29 cellular contexts compared by ENCODE assay signal in the genomic region with DNA sequence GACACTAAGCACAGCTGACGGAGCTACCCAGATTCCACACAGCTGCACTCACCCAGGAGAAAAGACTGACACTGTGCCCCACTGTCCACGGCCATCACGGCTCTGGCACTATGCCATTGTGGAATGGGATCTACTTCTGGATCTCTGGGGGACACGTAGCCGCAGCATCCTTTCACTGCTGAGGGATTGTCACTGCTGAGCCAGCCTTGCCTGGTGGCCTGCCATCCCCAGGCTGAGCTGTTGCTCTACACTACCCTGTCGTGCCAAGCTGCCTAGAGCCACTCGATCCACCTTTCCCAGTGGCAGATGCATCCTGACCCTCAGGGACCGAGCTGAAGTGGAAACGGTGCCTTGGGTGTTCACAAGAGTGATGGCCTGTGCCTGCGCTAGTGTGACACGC. TPM values are rescaled to one million over a fixed set of nuclear protein-coding genes. Genes with fewer than 3 reads are reported as not detected.
"Had no signal": no experiment of that assay in that cellular context is flagged by ENCODE, and none has a peak within 500 bp of the region (broad histone marks: within the 10 kb centered on the region; RNA-seq: fewer than 3 reads in every experiment).

No MANE protein-coding gene starts in this region.

- H3K9me3 ChIP-seq: adrenal gland, body of pancreas, esophagus squamous epithelium, heart right ventricle, left ventricle myocardium inferior, mucosa of descending colon, neutrophil, ovary, psoas muscle, spleen, testis, transverse colon, uterus had no signal

- H3K36me3 ChIP-seq: adrenal gland, esophagus squamous epithelium, heart right ventricle, left ventricle myocardium inferior, neutrophil, ovary, spleen, transverse colon, uterus had no signal

- H3K4me3 ChIP-seq: adrenal gland, body of pancreas, esophagus squamous epithelium, heart right ventricle, left ventricle myocardium inferior, lung, mucosa of descending colon, ovary, psoas muscle, spleen, testis, transverse colon, uterus had no signal

- H3K27ac ChIP-seq: adrenal gland, body of pancreas, epithelial cell of prostate, esophagus squamous epithelium, heart right ventricle, left ventricle myocardium inferior, neutrophil, ovary, psoas muscle, spleen, testis, transverse colon, uterus had no signal

- H3K27me3 ChIP-seq: adrenal gland, body of pancreas, ovary, testis, transverse colon, uterus had no signal

- ATAC-seq: body of pancreas, heart right ventricle, mucosa of descending colon, psoas muscle, T-helper 17 cell, WTC11 had no signal

- DNase-seq: activated CD4-positive, alpha-beta memory T cell treated with anti-CD3 and anti-CD28 coated beads, Interleukin-2, amount 10 ng/mL, durations not matched to agents 7 days and 5 days; activated CD4-positive, alpha-beta T cell treated with anti-CD3 and anti-CD28 coated beads for 1 hour; activated CD4-positive, alpha-beta T cell treated with anti-CD3 and anti-CD28 coated beads, Interleukin-2, amount 10 ng/mL, durations not matched to agents 7 days and 5 days; activated effector memory CD4-positive, alpha-beta T cell treated with Interleukin-2 at 50 U/mL for 16 hours; activated naive CD4-positive, alpha-beta T cell treated with Interleukin-2 at 50 U/mL for 16 hours; activated naive CD8-positive, alpha-beta T cell treated with anti-CD3 and anti-CD28 coated beads for 36 hours; body of pancreas; cerebellar nuclear complex; cortex of kidney; esophagus squamous epithelium; foreskin melanocyte; heart right ventricle; left ventricle myocardium inferior; mesendoderm; mucosa of descending colon; ovary; psoas muscle; spleen; stimulated activated naive CD4-positive, alpha-beta T cell; T-helper 17 cell; testis; transverse colon; uterus had no signal

- H3K4me1 ChIP-seq: body of pancreas, esophagus squamous epithelium, left ventricle myocardium inferior, psoas muscle, transverse colon, uterus had no signal

RNA-seq across cellular contexts. Expression of gene LILRB5, which starts 5.0 kb away (rescaled TPM):
- total RNA-seq: activated CD4-positive, alpha-beta memory T cell treated with anti-CD3 and anti-CD28 coated beads, Interleukin-2, amount 10 ng/mL, durations not matched to agents 7 days and 5 days; activated CD4-positive, alpha-beta T cell treated with anti-CD3 and anti-CD28 coated beads, Interleukin-2, amount 10 ng/mL, durations not matched to agents 7 days and 5 days; activated naive CD8-positive, alpha-beta T cell treated with anti-CD3 and anti-CD28 coated beads for 36 hours; glomerular endothelial cell had no signal

RNA-seq across cellular contexts. Expression of gene LILRB2, which starts 18.8 kb away (rescaled TPM):
- total RNA-seq: activated CD4-positive, alpha-beta memory T cell treated with anti-CD3 and anti-CD28 coated beads, Interleukin-2, amount 10 ng/mL, durations not matched to agents 7 days and 5 days; activated CD4-positive, alpha-beta T cell treated with anti-CD3 and anti-CD28 coated beads, Interleukin-2, amount 10 ng/mL, durations not matched to agents 7 days and 5 days; activated naive CD8-positive, alpha-beta T cell treated with anti-CD3 and anti-CD28 coated beads for 36 hours; glomerular endothelial cell; WTC11 had no signal

RNA-seq across cellular contexts. Expression of gene LILRA6, which starts 19.5 kb away (rescaled TPM):
- total RNA-seq: activated naive CD8-positive, alpha-beta T cell treated with anti-CD3 and anti-CD28 coated beads for 36 hours; body of pancreas; glomerular endothelial cell; WTC11 had no signal

RNA-seq across cellular contexts. Expression of gene LILRB3, which starts 39.3 kb away (rescaled TPM):
- total RNA-seq: activated naive CD8-positive, alpha-beta T cell treated with anti-CD3 and anti-CD28 coated beads for 36 hours; glomerular endothelial cell; WTC11 had no signal

RNA-seq across cellular contexts. Expression of gene LILRA5, which starts 50.9 kb away (rescaled TPM):
- total RNA-seq: activated CD4-positive, alpha-beta memory T cell treated with anti-CD3 and anti-CD28 coated beads, Interleukin-2, amount 10 ng/mL, durations not matched to agents 7 days and 5 days; activated CD4-positive, alpha-beta T cell treated with anti-CD3 and anti-CD28 coated beads, Interleukin-2, amount 10 ng/mL, durations not matched to agents 7 days and 5 days; activated naive CD8-positive, alpha-beta T cell treated with anti-CD3 and anti-CD28 coated beads for 36 hours; glomerular endothelial cell; WTC11 had no signal
